ENCODE assay signal across 30 cellular contexts in genomic region chr9:121210536-121210935, GRCh38.
"Had no signal": no experiment of that assay in that cellular context is flagged by ENCODE, and none has a peak within 500 bp of the region (broad histone marks: within the 10 kb centered on the region; RNA-seq: fewer than 3 reads in every experiment).

No MANE protein-coding gene starts in this region.

- H3K27me3 ChIP-seq: esophagus squamous epithelium, heart right ventricle, left lung, neutrophil, pancreas, right lobe of liver, suprapubic skin, thyroid gland, vagina had no signal

- H3K27me3 Mint-ChIP-seq: effector memory CD8-positive, alpha-beta T cell; naive thymus-derived CD8-positive, alpha-beta T cell; progenitor cell of endocrine pancreas; stimulated activated naive CD8-positive, alpha-beta T cell treated with anti-CD3 and anti-CD28 coated beads, Interleukin-15, Interleukin-2, amounts not matched to agents 100 ng/mL and 50 ng/mL, for 24 hours had no signal

- FAIRE-seq: endometrium, islet of Langerhans, pancreas had no signal

- H3K9me3 ChIP-seq: esophagus squamous epithelium, heart right ventricle, left lung, neutrophil, pancreas, right lobe of liver, suprapubic skin, thyroid gland, vagina had no signal

- H3K4me3 ChIP-seq: coronary artery, esophagus squamous epithelium, heart right ventricle, left lung, pancreas, right lobe of liver, smooth muscle cell, suprapubic skin, thyroid gland, vagina had no signal

- H3K27ac ChIP-seq: coronary artery, esophagus squamous epithelium, heart right ventricle, left lung, neutrophil, pancreas, right lobe of liver, suprapubic skin, thyroid gland, vagina had no signal

- H3K27ac Mint-ChIP-seq: effector memory CD8-positive, alpha-beta T cell; progenitor cell of endocrine pancreas; stimulated activated naive CD8-positive, alpha-beta T cell treated with anti-CD3 and anti-CD28 coated beads, Interleukin-15, Interleukin-2, amounts not matched to agents 100 ng/mL and 50 ng/mL, for 24 hours had no signal

- DNase-seq: effector memory CD8-positive, alpha-beta T cell; erythroblast; esophagus squamous epithelium; foreskin melanocyte; glutamatergic neuron; heart right ventricle; hippocampal formation; left cardiac atrium; left lung; mesendoderm; midbrain; naive thymus-derived CD8-positive, alpha-beta T cell; pancreas; right lobe of liver; stimulated activated CD4-positive, alpha-beta T cell treated with anti-CD3 and anti-CD28 coated beads, Interleukin-12 subunit alpha, Interleukin-12 subunit beta, amount 100 ng/mL, for 4 hours; stimulated activated CD4-positive, alpha-beta T cell treated with anti-CD3 and anti-CD28 coated beads, Interleukin-1b, Interleukin-23, amount 100 ng/mL, for 48 hours; stimulated activated CD4-positive, alpha-beta T cell treated with anti-CD3 and anti-CD28 coated beads, Interleukin-4, amount 100 ng/mL, for 1 hour; stimulated activated CD8-positive, alpha-beta memory T cell treated with anti-CD3 and anti-CD28 coated beads, Interleukin-4, amount 100 ng/mL, for 48 hours; thyroid gland; trophoblast cell had no signal

- H3K9me3 Mint-ChIP-seq: effector memory CD8-positive, alpha-beta T cell; naive thymus-derived CD8-positive, alpha-beta T cell; neural crest cell; stimulated activated naive CD8-positive, alpha-beta T cell treated with anti-CD3 and anti-CD28 coated beads, Interleukin-15, Interleukin-2, amounts not matched to agents 100 ng/mL and 50 ng/mL, for 24 hours had no signal

- H3K36me3 ChIP-seq: heart right ventricle, left lung, neutrophil, pancreas, right lobe of liver, suprapubic skin, thyroid gland, vagina had no signal

- H3K4me1 ChIP-seq: pancreas, right lobe of liver had no signal

- H3K4me2 ChIP-seq: smooth muscle cell had no signal

- ATAC-seq: effector memory CD8-positive, alpha-beta T cell; heart right ventricle; left cardiac atrium; left lung; naive thymus-derived CD8-positive, alpha-beta T cell; pancreas; right lobe of liver had no signal

- H3K4me3 Mint-ChIP-seq: effector memory CD8-positive, alpha-beta T cell; naive thymus-derived CD8-positive, alpha-beta T cell; neural crest cell; stimulated activated naive CD8-positive, alpha-beta T cell treated with anti-CD3 and anti-CD28 coated beads, Interleukin-15, Interleukin-2, amounts not matched to agents 100 ng/mL and 50 ng/mL, for 24 hours had no signal

- H3K36me3 Mint-ChIP-seq: naive thymus-derived CD8-positive, alpha-beta T cell had no signal
